ENCODE assay signal across 17 cellular contexts in the genomic region with DNA sequence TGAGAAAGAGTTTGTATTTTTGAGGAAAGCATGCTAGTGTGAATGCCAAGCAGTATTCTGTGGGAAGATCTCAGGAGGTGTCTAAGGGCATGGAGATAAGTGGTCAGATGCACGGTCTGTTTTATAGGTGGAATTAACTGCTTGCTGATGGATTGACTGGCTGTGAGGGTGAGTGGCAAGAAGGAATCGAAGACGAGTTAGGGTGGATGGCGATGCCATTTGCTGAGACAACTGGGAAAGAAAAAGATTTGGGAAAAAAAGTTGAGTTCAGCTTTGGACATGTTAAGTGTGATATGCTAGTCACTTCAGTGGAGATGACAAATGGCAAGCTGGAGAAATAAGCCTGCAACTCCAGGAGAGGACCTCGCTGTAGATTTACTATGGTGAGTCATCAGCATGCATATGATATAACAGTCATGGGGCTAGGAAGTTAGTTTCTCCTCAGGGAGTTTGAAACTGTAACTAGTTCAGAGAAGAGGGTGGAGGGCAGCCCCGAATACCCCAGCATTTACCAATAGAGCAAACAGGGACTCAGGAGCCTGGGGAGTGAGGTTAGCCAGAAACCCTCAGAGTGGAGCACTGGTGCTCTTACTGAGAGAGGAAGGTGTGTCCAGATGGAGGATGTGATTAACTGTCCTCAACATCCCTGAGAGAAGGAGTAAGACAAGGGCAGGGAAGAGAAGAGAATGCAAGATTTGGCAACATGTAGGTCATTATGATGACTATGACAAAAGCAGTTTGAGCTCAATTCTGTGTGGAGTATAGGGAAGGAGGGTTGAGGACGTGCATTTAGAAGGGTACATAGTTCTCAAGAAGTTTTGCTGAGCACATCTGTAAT. TPM values are rescaled to one million over a fixed set of nuclear protein-coding genes. Genes with fewer than 3 reads are reported as not detected.
DNase-seq lines count a peak whose midpoint lies in the region; FAIRE-seq and TF ChIP-seq lines count a peak whose summit lies in the region.
"Had no signal": no experiment of that assay in that cellular context is flagged by ENCODE, and none has a peak within 500 bp of the region (broad histone marks: within the 10 kb centered on the region; RNA-seq: fewer than 3 reads in every experiment).

No MANE protein-coding gene starts in this region.

- no peaks in the 10 kb centered on the region for H3K27me3 ChIP-seq in A673 (replicated peaks; ENCODE audit: insufficient read depth, low read depth, low read length, poor library complexity)
- H3K27me3 ChIP-seq in fibroblast of lung (ENCODE audit: control insufficient read depth, insufficient read depth, low read length) = no peaks in the 10 kb centered on the region
- H3K27me3 ChIP-seq in transverse colon = peaks cover 5% of the 10 kb centered on the region
- H3K27me3 ChIP-seq: brain microvascular endothelial cell had no signal

- H3K4me1 ChIP-seq in A673 (ENCODE audit: insufficient read depth, low read length, poor library complexity, severe bottlenecking) (peaks cover 16% of the 10 kb centered on the region), fibroblast of lung (ENCODE audit: control insufficient read depth, extremely low read depth, insufficient read depth, low read length) (no peaks in the 10 kb centered on the region), transverse colon (peaks cover 0 to 22% (median 6%) of the 10 kb centered on the region in 4 donors)

- in situ Hi-C loops in transverse colon (cut with MboI; ENCODE audit: low pct_ligation_motif_present in 1 of 4, low pct_unique_long_range_greater_than_20kb in 1 of 4, low sequenced_read_pairs in 3 of 4) = no loop called here

- no peaks in the 10 kb centered on the region for H4K20me1 ChIP-seq in fibroblast of lung (ENCODE audit: control insufficient read depth, extremely low read depth, insufficient read depth, low read length)

- no peak for TF ChIP-seq CTCF in A673 (conservative IDR thresholded peaks at IDR 0.05; ENCODE audit: low read depth, low read length)
- TF ChIP-seq CTCF in fibroblast of lung (conservative IDR thresholded peaks at IDR 0.05 in 1 of 2, IDR thresholded peaks at IDR 0.05 in 1 of 2; ENCODE audit: low read depth in 1 of 2, low read length in 2 of 2) = no peak
- no peak for TF ChIP-seq CTCF in transverse colon (IDR thresholded peaks at IDR 0.05)

- peak; percentile 41 for DNase-seq in A673 (ENCODE audit: low spot score)
- peak; percentile 73 for DNase-seq in GDM1 (lab: John Stamatoyannopoulos, UW)
- peak; percentile 59 for DNase-seq in RCC 7860 (ENCODE audit: low spot score)
- peak; percentile 20 to 21 for DNase-seq in fibroblast of lung (ENCODE audit: low read depth in 2 of 2)
- no peak for DNase-seq in NCI-H146 treated with DMSO at 0.1 percent for 48 hours (lab: John Stamatoyannopoulos, UW; ENCODE audit: unreplicated experiment)
- DNase-seq in NCI-H146 (lab: John Stamatoyannopoulos, UW) = no peak
- no peak for DNase-seq in activated T-cell treated with anti-CD3 and anti-CD28 coated beads for 4 hours
- DNase-seq in transverse colon = no peak
- DNase-seq: brain microvascular endothelial cell, lower lobe of right lung, NCI-H2029 treated with DMSO at 0.1 percent for 48 hours, right lobe of liver, SHP77 treated with DMSO at 0.1 percent for 48 hours had no signal

- no peak overlapping the region for H3K4me2 ChIP-seq in fibroblast of lung (ENCODE audit: extremely low read depth, insufficient read depth, low read length)

- CTCF ChIA-PET in A673 (lab: Charles Lee) = no interaction called here

- no peak overlapping the region for H3K9ac ChIP-seq in fibroblast of lung (ENCODE audit: insufficient read depth, low read length)

- TF ChIP-seq EP300 in transverse colon (IDR thresholded peaks at IDR 0.05; ENCODE audit: low read depth) = no peak

- BruUV-seq in A673 (replicated peaks; lab: Mats Ljungman, UMichigan) = no TSS peak

- TF ChIP-seq POLR2A in transverse colon (IDR thresholded peaks at IDR 0.05) = no peak

- intact Hi-C loops in A673 (cut with micrococcal nuclease; ENCODE audit: unreplicated experiment) (no loop called here), transverse colon (cut with DNase I; ENCODE audit: low total_unique reads) (no loop called here)

- peak overlapping the region; percentile 11 for H2AFZ ChIP-seq in fibroblast of lung (ENCODE audit: low read length)

- H3K27ac ChIP-seq in A673 (ENCODE audit: low read depth, low read length, poor library complexity, severe bottlenecking) (no peak overlapping the region), fibroblast of lung (ENCODE audit: insufficient read depth, low read length) (no peak overlapping the region), transverse colon (no peak overlapping the region)
- H3K27ac ChIP-seq: brain microvascular endothelial cell, gastroesophageal sphincter, lower lobe of right lung, right lobe of liver had no signal

- POLR2A ChIA-PET in A673 (lab: Charles Lee; ENCODE audit: low non-redundant PET) = no interaction called here

- H3K4me3 ChIP-seq in A673 (ENCODE audit: low read depth, low read length, poor library complexity, severe bottlenecking) (no peak overlapping the region), fibroblast of lung (replicated peaks in 1 of 4; ENCODE audit: control extremely low read depth in 1 of 4, insufficient read depth in 1 of 4, low read depth in 3 of 4, low read length in 4 of 4) (no peak overlapping the region), transverse colon (no peak overlapping the region)
- H3K4me3 ChIP-seq: gastroesophageal sphincter, HAP-1, lower lobe of right lung, right lobe of liver had no signal

- 66 to 70% methylated on average over 7 of the region's 7 CpGs for WGBS in transverse colon (ENCODE audit: low coverage in 1 of 2), 2 donors

- H3K9me3 ChIP-seq in A673 (ENCODE audit: low read depth, low read length, poor library complexity, severe bottlenecking) = no peaks in the 10 kb centered on the region
- H3K9me3 ChIP-seq in fibroblast of lung (ENCODE audit: control insufficient read depth, insufficient read depth, low read depth, low read length) = no peaks in the 10 kb centered on the region
- no peaks in the 10 kb centered on the region for H3K9me3 ChIP-seq in transverse colon
- H3K9me3 ChIP-seq: gastroesophageal sphincter, HAP-1, lower lobe of right lung, right lobe of liver had no signal

- no peak for FAIRE-seq in RCC 7860 (lab: Jason Lieb, UNC)
- FAIRE-seq: D721Med, GM18507 had no signal

- H3K36me3 ChIP-seq in A673 (ENCODE audit: insufficient read depth, low read length, poor library complexity, severe bottlenecking) (no peaks in the 10 kb centered on the region), fibroblast of lung (ENCODE audit: control insufficient read depth, insufficient read depth, low read length) (no peaks in the 10 kb centered on the region), transverse colon (no peaks in the 10 kb centered on the region)
- H3K36me3 ChIP-seq: brain microvascular endothelial cell, gastroesophageal sphincter, lower lobe of right lung, right lobe of liver had no signal

- peaks cover 12% of the 10 kb centered on the region for H3K79me2 ChIP-seq in fibroblast of lung (ENCODE audit: control insufficient read depth, insufficient read depth, low read length)

RNA-seq across cellular contexts. Expression of gene HK2, which starts 2.0 kb away (rescaled TPM):
- 40.1 and 42.6 TPM in 2 replicates for total RNA-seq in A673 (2021)
- 13.1 and 19.3 TPM in 2 replicates for total RNA-seq in fibroblast of lung
- 15.7 and 18.3 TPM in 2 replicates for polyA plus RNA-seq in fibroblast of lung
- 14.2 and 17.2 TPM in 2 replicates for polyA plus RNA-seq in fibroblast of lung (2012)
- 22.5 and 41.2 TPM in 2 replicates for polyA minus RNA-seq in fibroblast of lung (ENCODE audit: low replicate concordance)
- 100 to 1,000 TPM; 104 to 175 (median 131) TPM for total RNA-seq in transverse colon

Comparison
In these comparisons a context has a peak if more than half of its experiments do, and no peak if none do; other contexts are left out.
1. DNase-seq: peak in A673 (single experiment), GDM1 (single experiment), RCC 7860 (single experiment) and fibroblast of lung (2 of 2); none in NCI-H146 treated with DMSO at 0.1 percent for 48 hours (single experiment), NCI-H146 (single experiment), activated T-cell treated with anti-CD3 and anti-CD28 coated beads for 4 hours (single experiment) and transverse colon (single experiment).